ENCODE assay signal across 23 cellular contexts in genomic region chr17:32916134-32916533, GRCh38. TPM values are rescaled to one million over a fixed set of nuclear protein-coding genes. Genes with fewer than 3 reads are reported as not detected.
"Had no signal": no experiment of that assay in that cellular context is flagged by ENCODE, and none has a peak within 500 bp of the region (broad histone marks: within the 10 kb centered on the region; RNA-seq: fewer than 3 reads in every experiment).

No MANE protein-coding gene starts in this region.

- H3K27ac Mint-ChIP-seq: activated naive CD4-positive, alpha-beta T cell treated with anti-CD3 and anti-CD28 coated beads, Interleukin-2, amount 50 U/mL, for 24 hours; brain; T-cell; WTC11 had no signal

- H3K9me3 Mint-ChIP-seq: activated naive CD4-positive, alpha-beta T cell treated with anti-CD3 and anti-CD28 coated beads, Interleukin-2, amount 50 U/mL, for 24 hours; central memory CD8-positive, alpha-beta T cell; T-cell had no signal

- H3K27me3 Mint-ChIP-seq: central memory CD8-positive, alpha-beta T cell had no signal

- H3K4me3 Mint-ChIP-seq: activated naive CD4-positive, alpha-beta T cell treated with anti-CD3 and anti-CD28 coated beads, Interleukin-2, amount 50 U/mL, for 24 hours; brain; central memory CD8-positive, alpha-beta T cell; T-cell; WTC11 had no signal

- DNase-seq: activated CD4-positive, alpha-beta T cell treated with anti-CD3 and anti-CD28 coated beads for 48 hours; activated CD4-positive, CD25-positive, alpha-beta regulatory T cell treated with anti-CD3 and anti-CD28 coated beads, Interleukin-2, amount 50 U/mL, for 72 hours; activated effector memory CD4-positive, alpha-beta T cell treated with Interleukin-2 at 50 U/mL for 16 hours; activated naive CD4-positive, alpha-beta T cell; activated T-cell treated with anti-CD3 and anti-CD28 coated beads for 4 hours; amygdala; IMR-90; KG1; NCI-H1092; NCI-H1417; NCI-H1930; NCI-H2171 treated with DMSO at 0.1 percent for 48 hours; NCI-H226; NCI-H526; NCI-H774; RPMI8226; T-cell had no signal

- H3K4me3 ChIP-seq: SK-N-MC had no signal

- H3K4me1 Mint-ChIP-seq: activated naive CD4-positive, alpha-beta T cell treated with anti-CD3 and anti-CD28 coated beads, Interleukin-2, amount 50 U/mL, for 24 hours; T-cell had no signal

- H3K36me3 Mint-ChIP-seq: activated naive CD4-positive, alpha-beta T cell treated with anti-CD3 and anti-CD28 coated beads, Interleukin-2, amount 50 U/mL, for 24 hours; brain; T-cell had no signal

- H3K27ac ChIP-seq: SK-N-MC had no signal

RNA-seq across cellular contexts. Expression of gene TMEM98, which starts 11.8 kb away (rescaled TPM):
- total RNA-seq: OCI-LY7 had no signal
